10 cellular contexts compared by ENCODE assay signal in the genomic region with DNA sequence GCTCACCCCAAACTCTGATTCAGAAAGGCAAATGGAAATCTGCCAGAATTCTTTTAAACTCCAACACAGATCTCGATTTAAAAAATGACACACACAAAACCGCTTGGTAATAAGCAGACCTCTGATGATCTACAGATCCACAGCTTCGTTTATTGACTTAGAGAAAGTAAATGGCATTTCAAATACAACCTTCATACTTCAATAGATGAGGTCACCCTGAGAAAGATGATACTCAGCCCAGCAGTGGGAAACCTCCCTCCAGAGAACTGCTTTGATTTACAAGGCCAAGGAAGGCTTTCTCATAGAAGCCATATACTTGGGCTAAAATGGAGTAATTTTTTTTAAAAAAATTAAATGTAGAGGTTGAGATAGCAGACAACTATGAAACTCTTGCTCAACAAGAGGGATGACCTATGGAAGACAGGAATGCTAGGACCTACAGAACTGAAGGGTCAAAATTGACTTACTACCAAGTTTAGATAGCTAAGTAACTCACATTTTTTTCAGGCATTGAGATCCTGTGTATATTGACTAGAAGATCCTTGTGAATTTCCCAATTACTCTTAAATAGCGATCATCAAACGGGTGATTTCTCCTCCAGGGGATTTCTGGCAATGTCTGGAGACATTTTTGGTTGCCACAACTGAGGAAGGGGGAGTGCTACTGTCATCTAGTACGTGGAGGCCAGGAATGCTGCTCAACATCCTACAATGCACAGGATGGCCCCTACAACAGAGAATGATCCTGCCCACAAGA.
DNase-seq lines count a peak whose midpoint lies in the region; ATAC-seq and TF ChIP-seq lines count a peak whose summit lies in the region.
"Had no signal": no experiment of that assay in that cellular context is flagged by ENCODE, and none has a peak within 500 bp of the region (broad histone marks: within the 10 kb centered on the region; RNA-seq: fewer than 3 reads in every experiment).

No MANE protein-coding gene starts in this region.

- H3K9me3 ChIP-seq in HEK293 (ENCODE audit: control insufficient read depth, insufficient read depth, low read depth, low read length) (no peaks in the 10 kb centered on the region), T-helper 17 cell (ENCODE audit: control insufficient read depth, low read length, poor library complexity, severe bottlenecking) (no peaks in the 10 kb centered on the region)

- ATAC-seq in T-helper 17 cell (no peak), HG02840 (IDR thresholded peaks at IDR 0.05; ENCODE audit: low FRiP score, unreplicated experiment) (no peak), GM21367 (IDR thresholded peaks at IDR 0.05; ENCODE audit: unreplicated experiment) (no peak)

- CTCF ChIA-PET in HEK293 (lab: Yijun Ruan, JAX), result interaction anchor here (1.0 to 1.3 kb wide), 3 partner anchors 67 to 1027 kb away, joined by 3 to 4 read pairs (median 3); no protein-coding TSS in a partner anchor

- H3K4me1 Mint-ChIP-seq in T-helper 17 cell, result peaks cover 78% of the 10 kb centered on the region
- peaks cover 62% of the 10 kb centered on the region for H3K4me1 Mint-ChIP-seq in activated T-helper 2 cell treated with anti-CD3 and anti-CD28 coated beads, Interferon-gamma antibody, Interleukin-2, Interleukin-4, amounts not matched to agents 10 μg/mL and 5 μg/mL and 100 μg/mL, durations not matched to agents 14 hours and 24 hours and 36 hours (ENCODE audit: low read depth)

- no peaks in the 10 kb centered on the region for H3K9me3 Mint-ChIP-seq in activated T-helper 2 cell treated with anti-CD3 and anti-CD28 coated beads, Interferon-gamma antibody, Interleukin-2, Interleukin-4, amounts not matched to agents 10 μg/mL and 5 μg/mL and 100 μg/mL, durations not matched to agents 14 hours and 24 hours and 36 hours

- no peak overlapping the region for H3K4me3 ChIP-seq in HEK293 (ENCODE audit: low read depth, low read length)
- H3K4me3 ChIP-seq: esophagus muscularis mucosa had no signal

- intact Hi-C loops in activated T-helper 2 cell treated with anti-CD3 and anti-CD28 coated beads, Interferon-gamma antibody, Interleukin-2, Interleukin-4, amounts not matched to agents 10 μg/mL and 5 μg/mL and 100 μg/mL, durations not matched to agents 14 hours and 24 hours and 36 hours (cut with micrococcal nuclease), result no loop called here

- H3K27ac ChIP-seq in HEK293 (ENCODE audit: extremely low read depth, low read depth, low read length), result no peak overlapping the region
- H3K27ac ChIP-seq: esophagus muscularis mucosa had no signal

- H3K36me3 Mint-ChIP-seq in T-helper 17 cell (ENCODE audit: low read depth), result peaks cover 12% of the 10 kb centered on the region
- peaks cover 97% of the 10 kb centered on the region for H3K36me3 Mint-ChIP-seq in activated T-helper 2 cell treated with anti-CD3 and anti-CD28 coated beads, Interferon-gamma antibody, Interleukin-2, Interleukin-4, amounts not matched to agents 10 μg/mL and 5 μg/mL and 100 μg/mL, durations not matched to agents 14 hours and 24 hours and 36 hours (ENCODE audit: low read depth)

- H3K27me3 Mint-ChIP-seq in T-helper 17 cell, result no peaks in the 10 kb centered on the region
- H3K27me3 Mint-ChIP-seq in activated T-helper 2 cell treated with anti-CD3 and anti-CD28 coated beads, Interferon-gamma antibody, Interleukin-2, Interleukin-4, amounts not matched to agents 10 μg/mL and 5 μg/mL and 100 μg/mL, durations not matched to agents 14 hours and 24 hours and 36 hours (ENCODE audit: low read depth), result no peaks in the 10 kb centered on the region

- POLR2A ChIA-PET in HEK293 (lab: Yijun Ruan, JAX), result interaction anchor here (1.1 to 1.4 kb wide), 5 partner anchors 33 to 75 kb away, joined by 3 to 13 read pairs (median 6); no protein-coding TSS in a partner anchor

- no peaks in the 10 kb centered on the region for H3K36me3 ChIP-seq in HEK293 (ENCODE audit: control insufficient read depth in 2 of 2, insufficient read depth in 1 of 2, low read length in 2 of 2)
- H3K36me3 ChIP-seq: esophagus muscularis mucosa had no signal

- H3K4me1 ChIP-seq in HEK293 (ENCODE audit: control insufficient read depth, insufficient read depth, low read length), result peaks cover 15% of the 10 kb centered on the region
- H3K4me1 ChIP-seq: esophagus muscularis mucosa had no signal

- no peak overlapping the region for H3K4me3 Mint-ChIP-seq in T-helper 17 cell
- no peak overlapping the region for H3K4me3 Mint-ChIP-seq in activated T-helper 2 cell treated with anti-CD3 and anti-CD28 coated beads, Interferon-gamma antibody, Interleukin-2, Interleukin-4, amounts not matched to agents 10 μg/mL and 5 μg/mL and 100 μg/mL, durations not matched to agents 14 hours and 24 hours and 36 hours (ENCODE audit: low read depth)

- H3K27ac Mint-ChIP-seq in T-helper 17 cell, result peak overlapping the region; percentile 89
- H3K27ac Mint-ChIP-seq in activated T-helper 2 cell treated with anti-CD3 and anti-CD28 coated beads, Interferon-gamma antibody, Interleukin-2, Interleukin-4, amounts not matched to agents 10 μg/mL and 5 μg/mL and 100 μg/mL, durations not matched to agents 14 hours and 24 hours and 36 hours, result no peak overlapping the region

- peak; percentile 60 for DNase-seq in AG08395 (ENCODE audit: low spot score)
- DNase-seq in T-helper 17 cell, result no peak
- peak; percentile 68 for DNase-seq in hepatic stellate cell (ENCODE audit: low spot score)
- no peak for DNase-seq in NCI-H1436 (lab: John Stamatoyannopoulos, UW)
- DNase-seq in activated T-helper 2 cell treated with anti-CD3 and anti-CD28 coated beads, Interferon-gamma antibody, Interleukin-2, Interleukin-4, amounts not matched to agents 10 μg/mL and 5 μg/mL and 100 μg/mL, durations not matched to agents 14 hours and 24 hours and 36 hours (ENCODE audit: low spot score), result no peak
- DNase-seq: T-helper 1 cell had no signal

- no peak for TF ChIP-seq CTCF in HEK293 (tag by site-specific recombination; IDR thresholded peaks at IDR 0.05)

TF ChIP-seq in HEK293, 187 proteins besides CTCF, POLR2A, EP300 and RAD21 (continues in another document):
- TF ChIP-seq KLF8 (tag by site-specific recombination; IDR thresholded peaks at IDR 0.05) (peak; percentile 62), ZNF558 (tag by site-specific recombination; IDR thresholded peaks at IDR 0.05) (0 out of 2 replicates have a peak, but pooled peaks have one; percentile 14), KLF9 (tag by site-specific recombination; IDR thresholded peaks at IDR 0.05; ENCODE audit: low read depth) (no peak), ZNF416 (tag by site-specific recombination; IDR thresholded peaks at IDR 0.05) (no peak), SETDB1 (IDR thresholded peaks at IDR 0.05; ENCODE audit: insufficient read length, low read length) (no peak), ZNF280C (tag by site-specific recombination; IDR thresholded peaks at IDR 0.05) (no peak), FEZF1 (tag by site-specific recombination; IDR thresholded peaks at IDR 0.05) (peak; percentile 86), ZNF121 (tag by site-specific recombination; IDR thresholded peaks at IDR 0.05) (no peak), ZBTB11 (tag by site-specific recombination; conservative IDR thresholded peaks at IDR 0.05; ENCODE audit: low read depth) (no peak), GFI1B (tag by site-specific recombination; IDR thresholded peaks at IDR 0.05) (peak; percentile 70), WT1 (tag by site-specific recombination; IDR thresholded peaks at IDR 0.05) (peak; percentile 87), ZBTB8A (tag by site-specific recombination; IDR thresholded peaks at IDR 0.05) (no peak; the same call in 1 of the 2 replicates), HOXC10 (CRISPR knock-in tag; IDR thresholded peaks at IDR 0.05) (no peak), GLI2 (tag by site-specific recombination; IDR thresholded peaks at IDR 0.05; ENCODE audit: borderline replicate concordance, low read depth) (peak; percentile 60; the same call in 1 of the 2 replicates), ZFP69B (tag by site-specific recombination; IDR thresholded peaks at IDR 0.05) (no peak)

Comparison
In these comparisons a context has a peak if more than half of its experiments do, and no peak if none do; other contexts are left out.
1. DNase-seq: peak in AG08395 (single experiment) and hepatic stellate cell (single experiment); none in T-helper 17 cell (0 of 3), NCI-H1436 (single experiment) and activated T-helper 2 cell treated with anti-CD3 and anti-CD28 coated beads, Interferon-gamma antibody, Interleukin-2, Interleukin-4, amounts not matched to agents 10 μg/mL and 5 μg/mL and 100 μg/mL, durations not matched to agents 14 hours and 24 hours and 36 hours (single experiment).